Comparison of ENCODE assay signal across 2 cellular contexts in the genomic region with DNA sequence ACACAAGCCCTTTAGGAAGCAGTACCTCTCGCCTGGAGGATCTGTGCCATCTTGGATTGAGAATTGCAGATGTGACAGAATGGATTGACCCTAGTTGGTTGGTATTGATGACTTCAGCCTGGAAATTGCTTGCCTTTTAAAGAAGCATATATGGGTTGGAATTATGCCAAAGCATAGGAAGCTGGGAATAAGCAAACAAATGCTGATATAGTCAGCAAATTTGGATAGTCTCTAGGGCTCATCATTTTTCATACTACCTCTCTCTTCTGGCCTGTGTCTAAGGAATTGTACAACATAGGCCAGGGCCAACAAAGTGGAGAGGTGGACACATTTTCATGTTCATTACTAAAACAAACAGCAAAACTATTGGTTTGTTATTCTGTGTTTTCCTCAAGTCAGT.
TF ChIP-seq lines count a peak whose summit lies in the region.

No MANE protein-coding gene starts in this region.

TF ChIP-seq in HepG2, 621 proteins besides CTCF, POLR2A, EP300 and RAD21:
- no peak for TF ChIP-seq ZNF768 (CRISPR knock-in tag; IDR thresholded peaks at IDR 0.05)
- TF ChIP-seq ZNF382 (CRISPR knock-in tag; IDR thresholded peaks at IDR 0.05; ENCODE audit: borderline replicate concordance): no peak
- peak; percentile 54; the same call in 1 of the 2 replicates for TF ChIP-seq MAFF (IDR thresholded peaks at IDR 0.05; ENCODE audit: low read depth, low read length)
- TF ChIP-seq MAFK (conservative IDR thresholded peaks at IDR 0.05 in 1 of 2, IDR thresholded peaks at IDR 0.05 in 1 of 2; ENCODE audit: low read length in 2 of 2): peak in 1 of 2 experiments; percentile 58; a peak in 2 of 4 replicates
- no peak for TF ChIP-seq CBFB (CRISPR knock-in tag; IDR thresholded peaks at IDR 0.05)
- TF ChIP-seq PPARG (CRISPR knock-in tag; conservative IDR thresholded peaks at IDR 0.05): no peak
- TF ChIP-seq MYNN (CRISPR knock-in tag; IDR thresholded peaks at IDR 0.05; ENCODE audit: low read depth): no peak
- TF ChIP-seq ZNF703 (CRISPR knock-in tag; IDR thresholded peaks at IDR 0.05; ENCODE audit: borderline replicate concordance): no peak
- no peak for TF ChIP-seq ZNF430 (CRISPR knock-in tag; IDR thresholded peaks at IDR 0.05)
- TF ChIP-seq KLF9 (CRISPR knock-in tag; IDR thresholded peaks at IDR 0.05; ENCODE audit: low read depth): no peak
- no peak for TF ChIP-seq HOXA9 (CRISPR knock-in tag; IDR thresholded peaks at IDR 0.05; ENCODE audit: borderline replicate concordance)
- TF ChIP-seq ZFP62 (CRISPR knock-in tag; IDR thresholded peaks at IDR 0.05): no peak
- TF ChIP-seq ZNF562 (CRISPR knock-in tag; IDR thresholded peaks at IDR 0.05; ENCODE audit: borderline replicate concordance): no peak

TF ChIP-seq in K562, 482 proteins besides CTCF, POLR2A, EP300 and RAD21:
- 0 out of 2 replicates have a peak, but pooled peaks have one; percentile 22 for TF ChIP-seq ZNF316 (IDR thresholded peaks at IDR 0.05)
- TF ChIP-seq ZNF764 (CRISPR knock-in tag; IDR thresholded peaks at IDR 0.05; ENCODE audit: low read depth): no peak
